6 cellular contexts compared by ENCODE assay signal in genomic region chr3:64591606-64592005, GRCh38.
"Had no signal": no experiment of that assay in that cellular context is flagged by ENCODE, and none has a peak within 500 bp of the region (broad histone marks: within the 10 kb centered on the region; RNA-seq: fewer than 3 reads in every experiment).

No MANE protein-coding gene starts in this region.

- DNase-seq: GM23248, GOT3, H7, HFFc6 had no signal

- H3K36me3 ChIP-seq: HAP-1 had no signal

- H3K4me1 ChIP-seq: HAP-1 had no signal

- H3K9ac ChIP-seq: GM23248 had no signal

- H3K9me3 ChIP-seq: HAP-1 had no signal

- H2AFZ ChIP-seq: GM23248 had no signal

- H3K27ac ChIP-seq: GM23248, HL-60 had no signal

- H3K4me3 ChIP-seq: GM23248, HAP-1 had no signal
